In the genomic region with DNA sequence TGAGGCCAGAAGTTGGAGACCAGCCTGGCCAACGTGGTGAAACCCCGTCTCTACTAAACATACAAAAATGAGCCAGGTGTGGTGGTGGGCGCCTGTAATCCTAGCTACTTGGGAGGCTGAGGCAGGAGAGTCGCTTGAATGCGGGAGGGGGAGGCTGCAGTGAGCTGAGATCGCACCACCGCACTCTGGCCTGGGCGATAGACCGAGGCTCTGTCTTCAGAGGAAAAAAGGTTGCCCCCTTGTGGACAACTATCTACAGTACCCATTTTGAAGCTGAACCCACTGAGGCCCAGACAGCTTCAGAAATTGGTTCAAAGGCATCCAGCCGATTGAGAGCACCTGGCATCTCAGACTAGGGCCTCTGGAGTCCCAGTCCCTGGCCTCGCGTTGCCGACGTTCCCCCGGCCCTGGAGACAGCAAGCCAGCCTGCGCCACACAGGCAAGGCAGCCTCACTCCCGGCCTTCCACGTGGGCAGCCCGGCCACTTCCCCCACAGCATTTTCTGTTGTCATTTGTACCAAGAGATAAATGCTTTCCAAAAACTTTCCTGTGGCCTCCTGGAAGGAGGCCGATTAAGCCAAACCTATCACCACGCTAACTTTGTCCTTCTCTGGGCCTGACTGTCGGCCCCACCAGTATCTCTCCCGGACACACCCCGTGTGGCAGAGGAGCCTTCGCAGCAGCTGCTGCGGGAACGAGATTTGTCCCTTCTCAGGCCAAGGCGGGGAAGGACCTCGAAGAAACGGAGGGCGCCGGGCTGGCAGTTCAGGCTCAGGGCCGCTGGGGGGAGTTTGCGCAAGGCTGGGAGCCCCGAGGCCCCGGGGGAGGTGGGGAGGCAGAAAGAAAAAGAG, we compare ENCODE assay signal across 8 cellular contexts.
A peak's percentile ranks its signal among the peaks of the same experiment; 100 is the strongest.
DNase-seq lines count a peak whose midpoint lies in the region; ATAC-seq and TF ChIP-seq lines count a peak whose summit lies in the region.

No MANE protein-coding gene starts in this region.

- CTCF ChIA-PET in Calu3 (lab: Charles Lee) = no interaction called here

- H3K79me2 ChIP-seq in KMS-11 (ENCODE audit: insufficient read depth, low read depth) (no peaks in the 10 kb centered on the region), smooth muscle cell (ENCODE audit: low read depth) (no peaks in the 10 kb centered on the region)

- no peak overlapping the region for H3K27ac Mint-ChIP-seq in Calu3 (ENCODE audit: unreplicated experiment)

- intact Hi-C loops in Calu3 (cut with micrococcal nuclease; ENCODE audit: unreplicated experiment) = no loop called here

- peaks cover 16% of the 10 kb centered on the region for H3K4me1 Mint-ChIP-seq in Calu3 (ENCODE audit: low read depth, unreplicated experiment)

- H3K4me1 ChIP-seq in KMS-11 (ENCODE audit: low read depth, poor library complexity, severe bottlenecking) (no peaks in the 10 kb centered on the region), cardiac muscle cell (ENCODE audit: low read depth) (no peaks in the 10 kb centered on the region), smooth muscle cell (ENCODE audit: low read depth) (peaks cover 7% of the 10 kb centered on the region)

- H3K27me3 ChIP-seq in KMS-11 (ENCODE audit: insufficient read depth, low read depth) = no peaks in the 10 kb centered on the region
- peaks cover 50% of the 10 kb centered on the region for H3K27me3 ChIP-seq in cardiac muscle cell
- no peaks in the 10 kb centered on the region for H3K27me3 ChIP-seq in smooth muscle cell (ENCODE audit: low read depth)

- no peak overlapping the region for H3K4me3 Mint-ChIP-seq in Calu3 (ENCODE audit: low read depth, unreplicated experiment)

- no peaks in the 10 kb centered on the region for H3K36me3 Mint-ChIP-seq in Calu3 (ENCODE audit: insufficient read depth, unreplicated experiment)

- H3K9me3 ChIP-seq in cardiac muscle cell (ENCODE audit: low read depth) = no peaks in the 10 kb centered on the region
- no peaks in the 10 kb centered on the region for H3K9me3 ChIP-seq in smooth muscle cell (replicated peaks; ENCODE audit: low read depth)

- H3F3A ChIP-seq in smooth muscle cell (ENCODE audit: low read depth) = no peaks in the 10 kb centered on the region

- H3K27me3 Mint-ChIP-seq in Calu3 (ENCODE audit: unreplicated experiment) = peaks cover 11% of the 10 kb centered on the region

- H3K9ac ChIP-seq in KMS-11 = no peak overlapping the region
- peak overlapping the region; percentile 31 for H3K9ac ChIP-seq in smooth muscle cell (ENCODE audit: low read depth)

- ATAC-seq in HG03139 (IDR thresholded peaks at IDR 0.05; ENCODE audit: unreplicated experiment) = no peak

- no peak overlapping the region for H3K4me3 ChIP-seq in KMS-11 (IDR thresholded peaks at IDR 0.05; ENCODE audit: insufficient read depth, low read depth, low read length)
- no peak overlapping the region for H3K4me3 ChIP-seq in cardiac muscle cell
- H3K4me3 ChIP-seq in smooth muscle cell = no peak overlapping the region

- WGBS in smooth muscle cell (ENCODE audit: low lambda C conversion rate) = 57% methylated on average over 36 of the region's 36 CpGs

- no peaks in the 10 kb centered on the region for H3K9me3 Mint-ChIP-seq in Calu3 (ENCODE audit: low read depth, unreplicated experiment)

- H3K27ac ChIP-seq in KMS-11 (no peak overlapping the region), cardiac muscle cell (no peak overlapping the region), smooth muscle cell (ENCODE audit: low read depth) (no peak overlapping the region)

- no peaks in the 10 kb centered on the region for H4K20me1 ChIP-seq in KMS-11 (ENCODE audit: insufficient read depth)
- H4K20me1 ChIP-seq in smooth muscle cell (ENCODE audit: low read depth) = no peaks in the 10 kb centered on the region

- no peaks in the 10 kb centered on the region for H3K36me3 ChIP-seq in KMS-11 (ENCODE audit: insufficient read depth)
- no peaks in the 10 kb centered on the region for H3K36me3 ChIP-seq in cardiac muscle cell
- no peaks in the 10 kb centered on the region for H3K36me3 ChIP-seq in smooth muscle cell (ENCODE audit: low read depth)

- no peak for TF ChIP-seq CTCF in Calu3 (IDR thresholded peaks at IDR 0.05; ENCODE audit: unreplicated experiment)
- TF ChIP-seq CTCF in KMS-11 (conservative IDR thresholded peaks at IDR 0.05; ENCODE audit: low read depth, low read length) = peak; percentile 50; the same call in 1 of the 2 replicates
- TF ChIP-seq CTCF in cardiac muscle cell (IDR thresholded peaks at IDR 0.05; ENCODE audit: low read depth, low read length) = peak; percentile 74
- peak; percentile 62 for TF ChIP-seq CTCF in smooth muscle cell (IDR thresholded peaks at IDR 0.05; ENCODE audit: borderline replicate concordance, insufficient read depth, poor library complexity, severe bottlenecking)

- no peak overlapping the region for H3K4me2 ChIP-seq in KMS-11
- peak overlapping the region; percentile 69 for H3K4me2 ChIP-seq in smooth muscle cell

- BruUV-seq in Calu3 (replicated peaks; lab: Mats Ljungman, UMichigan) = no TSS peak

- DNase-seq in Calu3 = peak; percentile 49
- DNase-seq in activated T-cell treated with anti-CD3 and anti-CD28 coated beads, Interleukin-2, amount 50 U/mL, for 1 hour = peak; percentile 35
- peak; percentile 64 to 66 for DNase-seq in cardiac muscle cell (ENCODE audit: low read depth in 1 of 2, low spot score in 1 of 2)
- peak; percentile 10 for DNase-seq in smooth muscle cell (lab: John Stamatoyannopoulos, UW; ENCODE audit: unreplicated experiment)
- no peak for DNase-seq in DMS79 (lab: John Stamatoyannopoulos, UW)
- DNase-seq in HCEC 1CT = no peak

- no peak overlapping the region for H2AFZ ChIP-seq in KMS-11 (ENCODE audit: low read depth)
- peak overlapping the region; percentile 78 for H2AFZ ChIP-seq in smooth muscle cell (ENCODE audit: low read depth)

Comparison
In these comparisons a context has a peak if more than half of its experiments do, and no peak if none do; other contexts are left out.
1. DNase-seq: peak in Calu3 (single experiment), activated T-cell treated with anti-CD3 and anti-CD28 coated beads, Interleukin-2, amount 50 U/mL, for 1 hour (single experiment), cardiac muscle cell (2 of 2) and smooth muscle cell (single experiment); none in DMS79 (single experiment) and HCEC 1CT (single experiment).